In the genomic region with DNA sequence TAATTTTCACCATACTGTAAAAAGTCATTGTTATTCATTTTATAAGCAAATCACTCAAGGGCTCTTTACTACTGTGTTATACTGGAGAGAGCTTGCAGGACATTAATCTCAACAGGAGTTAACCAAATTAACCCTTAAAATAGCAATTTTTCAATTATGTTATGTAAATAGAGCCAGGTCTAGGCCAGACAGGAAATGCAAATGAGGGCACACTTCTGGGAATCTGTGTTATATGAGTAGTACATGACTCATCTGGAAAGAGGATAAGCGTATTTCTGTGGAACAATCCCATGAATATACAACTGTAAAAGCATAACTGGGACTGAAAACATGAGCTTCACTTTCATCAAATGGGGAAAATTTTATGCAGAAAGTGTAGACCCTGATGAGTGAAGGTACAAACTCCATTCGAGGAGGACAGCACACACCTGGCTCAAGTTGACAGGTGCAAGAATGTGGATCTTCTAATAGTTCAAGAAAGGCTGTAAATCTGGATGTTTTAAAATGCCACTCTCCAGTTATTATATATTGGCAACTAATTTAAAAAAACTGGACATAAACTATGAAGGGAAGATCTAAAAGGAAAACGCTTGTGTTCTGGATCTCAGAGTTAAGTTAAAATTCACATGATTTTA, we compare ENCODE assay signal across 9 cellular contexts.
DNase-seq lines count a peak whose midpoint lies in the region; ATAC-seq, FAIRE-seq and TF ChIP-seq lines count a peak whose summit lies in the region.
"Had no signal": no experiment of that assay in that cellular context is flagged by ENCODE, and none has a peak within 500 bp of the region (broad histone marks: within the 10 kb centered on the region; RNA-seq: fewer than 3 reads in every experiment).

No MANE protein-coding gene starts in this region.

- no peaks in the 10 kb centered on the region for H3K27me3 Mint-ChIP-seq in Calu3 (ENCODE audit: unreplicated experiment)

- CTCF ChIA-PET in Calu3 (lab: Charles Lee): interaction anchor here (1.0 to 1.8 kb wide), 2 partner anchors 76 to 262 kb away, joined by 3 to 4 read pairs; no protein-coding TSS in a partner anchor

- no peak for TF ChIP-seq POLR2A in GM12891 (IDR thresholded peaks at IDR 0.05; ENCODE audit: low read depth, low read length)

- ATAC-seq in left colon: peak; percentile 58

- no TSS peak for BruUV-seq in Calu3 (replicated peaks; lab: Mats Ljungman, UMichigan)

- peak; percentile 49 for DNase-seq in Calu3
- DNase-seq in HT1080 (ENCODE audit: low read depth): peak; percentile 82
- peak; percentile 68 for DNase-seq in amniotic epithelial cell (ENCODE audit: low read depth)
- DNase-seq in left colon: no peak
- DNase-seq in GM12891 (ENCODE audit: insufficient read length, low spot score): no peak
- no peak for DNase-seq in hypothalamus (lab: John Stamatoyannopoulos, UW)
- no peak for DNase-seq in NCI-H1417 treated with DMSO at 0.1 percent for 48 hours (lab: John Stamatoyannopoulos, UW)
- DNase-seq in DMS79 treated with DMSO at 0.1 percent for 48 hours (lab: John Stamatoyannopoulos, UW): no peak
- DNase-seq: glutamatergic neuron had no signal

- no peak for TF ChIP-seq CTCF in Calu3 (IDR thresholded peaks at IDR 0.05; ENCODE audit: unreplicated experiment)

- no peaks in the 10 kb centered on the region for H3K9me3 Mint-ChIP-seq in Calu3 (ENCODE audit: low read depth, unreplicated experiment)

- H3K4me3 Mint-ChIP-seq in Calu3 (ENCODE audit: low read depth, unreplicated experiment): no peak overlapping the region

- no peaks in the 10 kb centered on the region for H3K36me3 Mint-ChIP-seq in Calu3 (ENCODE audit: insufficient read depth, unreplicated experiment)

- FAIRE-seq in GM12891 (lab: Jason Lieb, UNC): no peak

- intact Hi-C loops in Calu3 (cut with micrococcal nuclease; ENCODE audit: unreplicated experiment): no loop called here
- intact Hi-C loops in left colon (cut with DNase I, micrococcal nuclease): no loop called here

- peak overlapping the region; percentile 73 for H3K27ac Mint-ChIP-seq in Calu3 (ENCODE audit: unreplicated experiment)

- H3K4me1 Mint-ChIP-seq in Calu3 (ENCODE audit: low read depth, unreplicated experiment): peaks cover 29% of the 10 kb centered on the region

TF ChIP-seq in GM12891, 5 proteins besides CTCF, POLR2A, EP300 and RAD21:
- no peak for TF ChIP-seq SPI1 (IDR thresholded peaks at IDR 0.05; ENCODE audit: low read depth, low read length)
- TF ChIP-seq POU2F2 (IDR thresholded peaks at IDR 0.05; ENCODE audit: low read depth, low read length): no peak
- TF ChIP-seq PAX5 (IDR thresholded peaks at IDR 0.05; ENCODE audit: insufficient read depth, low read length, severe bottlenecking): no peak
- no peak for TF ChIP-seq TAF1 (IDR thresholded peaks at IDR 0.05; ENCODE audit: low read depth, low read length)
- no peak for TF ChIP-seq POLR2AphosphoS5 (IDR thresholded peaks at IDR 0.05; ENCODE audit: low read depth, low read length)

Comparison
In these comparisons a context has a peak if more than half of its experiments do, and no peak if none do; other contexts are left out.
1. DNase-seq: peak in Calu3 (single experiment), HT1080 (single experiment) and amniotic epithelial cell (single experiment); none in left colon (0 of 2), GM12891 (single experiment), hypothalamus (0 of 51), NCI-H1417 treated with DMSO at 0.1 percent for 48 hours (single experiment) and DMS79 treated with DMSO at 0.1 percent for 48 hours (single experiment).